In genomic region chr3:12289562-12289961, GRCh38 we compare ENCODE assay signal across 1 cellular context.
A peak's percentile ranks its signal among the peaks of the same experiment; 100 is the strongest.
TF ChIP-seq lines count a peak whose summit lies in the region.

No MANE protein-coding gene starts in this region.

TF ChIP-seq in HEK293T, 16 proteins besides CTCF, POLR2A, EP300 and RAD21 (continued from another document):
- peak; percentile 14 for TF ChIP-seq PKNOX1 (IDR thresholded peaks at IDR 0.05)
- TF ChIP-seq FOXK2 (IDR thresholded peaks at IDR 0.05) = no peak
